In the genomic region with DNA sequence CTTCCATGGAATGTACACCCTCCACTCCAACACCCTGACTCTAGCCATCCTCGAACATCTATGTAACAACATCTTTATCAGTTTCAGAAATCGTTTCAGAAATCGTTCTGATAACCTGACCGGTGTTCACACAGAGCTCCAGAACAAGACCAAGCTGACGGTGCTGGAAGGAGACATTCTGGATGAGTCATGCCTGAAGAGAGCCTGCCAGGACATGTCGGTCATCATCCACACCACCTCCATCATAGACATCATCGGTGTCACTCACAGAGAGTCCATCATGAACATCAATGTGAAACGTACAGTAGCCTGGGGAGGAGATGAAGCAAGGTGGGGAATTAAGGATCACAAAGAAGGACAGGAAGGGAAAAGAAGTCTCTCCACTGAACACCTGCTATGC, we compare ENCODE assay signal across 1 cellular context. TPM values are rescaled to one million over a fixed set of nuclear protein-coding genes. Genes with fewer than 3 reads are reported as not detected.
"Had no signal": no experiment of that assay in that cellular context is flagged by ENCODE, and none has a peak within 500 bp of the region (broad histone marks: within the 10 kb centered on the region; RNA-seq: fewer than 3 reads in every experiment).

No MANE protein-coding gene starts in this region.

RNA-seq across cellular contexts. Expression of a gene that starts 43.0 kb away (rescaled TPM):
- total RNA-seq: OCI-LY7 had no signal
